In the genomic region with DNA sequence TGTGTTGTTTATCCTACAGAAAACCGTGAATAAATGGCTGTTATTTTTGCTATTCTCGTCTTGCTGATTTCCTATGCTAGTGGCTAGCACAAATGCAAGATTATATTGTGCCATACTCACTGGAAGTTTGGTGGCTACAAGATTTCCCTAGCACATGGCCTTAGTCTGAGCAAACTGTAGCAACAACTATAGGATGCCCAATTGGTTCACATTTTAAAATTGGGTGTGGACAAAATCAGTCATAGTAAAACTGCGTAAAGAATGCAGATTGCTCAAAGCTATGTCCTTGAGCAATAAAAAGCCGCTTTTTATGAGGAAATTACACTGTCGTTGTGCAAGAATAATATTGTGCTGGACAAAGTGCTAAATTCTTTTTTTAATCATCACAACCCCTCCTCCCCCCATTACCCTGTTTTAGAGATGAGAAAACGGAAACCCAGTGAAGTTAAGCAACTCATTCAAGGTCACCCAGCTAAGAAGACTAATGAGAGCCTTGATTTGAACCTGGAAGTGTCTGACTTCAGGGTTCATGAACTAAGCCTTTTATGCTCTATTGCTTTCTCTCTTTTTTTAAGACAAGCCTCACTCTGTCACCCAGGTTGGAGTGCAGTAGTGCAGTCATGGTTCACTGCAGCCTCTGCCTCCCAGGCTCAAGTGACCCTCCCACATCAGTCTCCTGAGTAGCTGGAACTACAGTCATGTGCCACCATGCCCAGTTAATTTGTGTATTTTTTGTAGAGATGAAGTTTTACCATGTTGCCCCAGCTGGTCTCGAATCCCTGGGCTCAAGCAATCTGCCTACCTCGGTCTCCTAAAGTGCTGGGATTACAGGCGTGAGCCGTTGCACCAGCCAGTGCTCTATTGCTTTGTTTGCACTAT, we compare ENCODE assay signal across 8 cellular contexts.
DNase-seq lines count a peak whose midpoint lies in the region; ATAC-seq, FAIRE-seq and TF ChIP-seq lines count a peak whose summit lies in the region.

No MANE protein-coding gene starts in this region.

- H3K27ac ChIP-seq in A549 (peak overlapping the region; percentile 94 to 97), lower lobe of right lung (peak overlapping the region; percentile 13), ascending aorta (no peak overlapping the region), caudate nucleus (ENCODE audit: low read depth, low read length) (no peak overlapping the region)

- H3K4me1 ChIP-seq in A549 (peaks cover 83% of the 10 kb centered on the region), lower lobe of right lung (peaks cover 34% of the 10 kb centered on the region), ascending aorta (peaks cover 0 to 12% of the 10 kb centered on the region in 2 donors)

- POLR2A ChIA-PET in A549 (lab: Yijun Ruan, JAX) = interaction anchor here (0.6 to 2.7 kb wide), 10 partner anchors 13 to 486 kb away, joined by 3 to 23 read pairs (median 3); partner anchors contain the start of genes KICS2, SRGAP1 and XPOT

- H3K27me3 ChIP-seq in lower lobe of right lung (ENCODE audit: low read depth) (no peaks in the 10 kb centered on the region), ascending aorta (no peaks in the 10 kb centered on the region)

- peak overlapping the region; percentile 77 for H3K4me2 ChIP-seq in A549

- DNase-seq in A549 (ENCODE audit: low read depth in 1 of 2, low spot score in 1 of 2) (peak; percentile 80 to 97), HK-2 (ENCODE audit: unreplicated experiment) (peak; percentile 78), astrocyte of the cerebellum (ENCODE audit: low read depth) (peak; percentile 46), lower lobe of right lung (no peak), ascending aorta (ENCODE audit: low spot score in 2 of 2) (no peak), caudate nucleus (lab: John Stamatoyannopoulos, UW) (no peak)

- CTCF ChIA-PET in A549 (lab: Yijun Ruan, JAX) = interaction anchor here (0.6 to 2.5 kb wide), 7 partner anchors 28 to 264 kb away, joined by 3 to 10 read pairs (median 5); partner anchors contain the start of gene SRGAP1

- H3K36me3 ChIP-seq in lower lobe of right lung = no peaks in the 10 kb centered on the region
- no peaks in the 10 kb centered on the region for H3K36me3 ChIP-seq in ascending aorta

- TF ChIP-seq RAD21 in A549 (conservative IDR thresholded peaks at IDR 0.05 in 1 of 2, IDR thresholded peaks at IDR 0.05 in 1 of 2) = peak; percentile 53 to 74

- TF ChIP-seq CTCF in A549 (IDR thresholded peaks at IDR 0.05) (no peak), astrocyte of the cerebellum (IDR thresholded peaks at IDR 0.05; ENCODE audit: low read depth, low read length, missing control alignments) (no peak), lower lobe of right lung (IDR thresholded peaks at IDR 0.05) (no peak), ascending aorta (IDR thresholded peaks at IDR 0.05) (no peak)

- no peak for TF ChIP-seq POLR2A in A549 (IDR thresholded peaks at IDR 0.05; ENCODE audit: low read length)

- TF ChIP-seq EP300 in A549 (IDR thresholded peaks at IDR 0.05) = peak; percentile 98 to 100; a peak in 4 of 5 replicates

- WGBS in A549 (ENCODE audit: missing lambda C conversion rate) = 1% methylated on average over 10 of the region's 10 CpGs

- peak; percentile 75 to 81 for ATAC-seq in A549
- peak; percentile 81 for ATAC-seq in GM18909 (IDR thresholded peaks at IDR 0.05; ENCODE audit: poor library complexity, unreplicated experiment)
- ATAC-seq in lower lobe of right lung = peak; percentile 86 to 90
- ATAC-seq in HG02571 (IDR thresholded peaks at IDR 0.05; ENCODE audit: unreplicated experiment) = no peak

- intact Hi-C loops in lower lobe of right lung (cut with DNase I) (no loop called here), ascending aorta (cut with DNase I) (no loop called here)

- in situ Hi-C loops in astrocyte of the cerebellum (cut with HindIII; ENCODE audit: low sequenced_read_pairs) = no loop called here

- H3K9me3 ChIP-seq in A549 = no peaks in the 10 kb centered on the region
- no peaks in the 10 kb centered on the region for H3K9me3 ChIP-seq in lower lobe of right lung
- no peaks in the 10 kb centered on the region for H3K9me3 ChIP-seq in ascending aorta

- H3K4me3 ChIP-seq in A549 (peak overlapping the region; percentile 15; the same call in 2 of the 3 replicates), astrocyte of the cerebellum (ENCODE audit: low read depth, low read length) (no peak overlapping the region), lower lobe of right lung (no peak overlapping the region), ascending aorta (no peak overlapping the region)

- FAIRE-seq in A549 (lab: Jason Lieb, UNC) = peak; percentile 51

TF ChIP-seq in A549, 52 proteins besides CTCF, POLR2A, EP300 and RAD21 (continues in another document):
- TF ChIP-seq FOSB (CRISPR knock-in tag; IDR thresholded peaks at IDR 0.05) = peak; percentile 63; the same call in 1 of the 2 replicates
- TF ChIP-seq RARB (CRISPR knock-in tag; IDR thresholded peaks at IDR 0.05) = peak; percentile 96
- TF ChIP-seq CHD2 (IDR thresholded peaks at IDR 0.05; ENCODE audit: low read length, partially characterized antibody) = peak; percentile 58
- TF ChIP-seq, protein P1, sequence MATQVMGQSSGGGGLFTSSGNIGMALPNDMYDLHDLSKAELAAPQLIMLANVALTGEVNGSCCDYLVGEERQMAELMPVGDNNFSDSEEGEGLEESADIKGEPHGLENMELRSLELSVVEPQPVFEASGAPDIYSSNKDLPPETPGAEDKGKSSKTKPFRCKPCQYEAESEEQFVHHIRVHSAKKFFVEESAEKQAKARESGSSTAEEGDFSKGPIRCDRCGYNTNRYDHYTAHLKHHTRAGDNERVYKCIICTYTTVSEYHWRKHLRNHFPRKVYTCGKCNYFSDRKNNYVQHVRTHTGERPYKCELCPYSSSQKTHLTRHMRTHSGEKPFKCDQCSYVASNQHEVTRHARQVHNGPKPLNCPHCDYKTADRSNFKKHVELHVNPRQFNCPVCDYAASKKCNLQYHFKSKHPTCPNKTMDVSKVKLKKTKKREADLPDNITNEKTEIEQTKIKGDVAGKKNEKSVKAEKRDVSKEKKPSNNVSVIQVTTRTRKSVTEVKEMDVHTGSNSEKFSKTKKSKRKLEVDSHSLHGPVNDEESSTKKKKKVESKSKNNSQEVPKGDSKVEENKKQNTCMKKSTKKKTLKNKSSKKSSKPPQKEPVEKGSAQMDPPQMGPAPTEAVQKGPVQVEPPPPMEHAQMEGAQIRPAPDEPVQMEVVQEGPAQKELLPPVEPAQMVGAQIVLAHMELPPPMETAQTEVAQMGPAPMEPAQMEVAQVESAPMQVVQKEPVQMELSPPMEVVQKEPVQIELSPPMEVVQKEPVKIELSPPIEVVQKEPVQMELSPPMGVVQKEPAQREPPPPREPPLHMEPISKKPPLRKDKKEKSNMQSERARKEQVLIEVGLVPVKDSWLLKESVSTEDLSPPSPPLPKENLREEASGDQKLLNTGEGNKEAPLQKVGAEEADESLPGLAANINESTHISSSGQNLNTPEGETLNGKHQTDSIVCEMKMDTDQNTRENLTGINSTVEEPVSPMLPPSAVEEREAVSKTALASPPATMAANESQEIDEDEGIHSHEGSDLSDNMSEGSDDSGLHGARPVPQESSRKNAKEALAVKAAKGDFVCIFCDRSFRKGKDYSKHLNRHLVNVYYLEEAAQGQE (IDR thresholded peaks at IDR 0.05) = no peak
- TF ChIP-seq, protein P2, sequence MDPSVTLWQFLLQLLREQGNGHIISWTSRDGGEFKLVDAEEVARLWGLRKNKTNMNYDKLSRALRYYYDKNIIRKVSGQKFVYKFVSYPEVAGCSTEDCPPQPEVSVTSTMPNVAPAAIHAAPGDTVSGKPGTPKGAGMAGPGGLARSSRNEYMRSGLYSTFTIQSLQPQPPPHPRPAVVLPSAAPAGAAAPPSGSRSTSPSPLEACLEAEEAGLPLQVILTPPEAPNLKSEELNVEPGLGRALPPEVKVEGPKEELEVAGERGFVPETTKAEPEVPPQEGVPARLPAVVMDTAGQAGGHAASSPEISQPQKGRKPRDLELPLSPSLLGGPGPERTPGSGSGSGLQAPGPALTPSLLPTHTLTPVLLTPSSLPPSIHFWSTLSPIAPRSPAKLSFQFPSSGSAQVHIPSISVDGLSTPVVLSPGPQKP (IDR thresholded peaks at IDR 0.05; ENCODE audit: low read depth, low read length) = no peak
- no peak for TF ChIP-seq ZC3H11A (IDR thresholded peaks at IDR 0.05)
- TF ChIP-seq TP53 (CRISPR knock-in tag; IDR thresholded peaks at IDR 0.05) = peak; percentile 77; the same call in 1 of the 2 replicates
- 0 out of 2 replicates have a peak, but pooled peaks have one; percentile 64 for TF ChIP-seq POLR2AphosphoS2 (conservative IDR thresholded peaks at IDR 0.05; ENCODE audit: low read length)
- TF ChIP-seq HOXA7 (CRISPR knock-in tag; IDR thresholded peaks at IDR 0.05) = no peak; the same call in 1 of the 2 replicates
- TF ChIP-seq KDM5A (IDR thresholded peaks at IDR 0.05) = no peak
- TF ChIP-seq, protein P3, sequence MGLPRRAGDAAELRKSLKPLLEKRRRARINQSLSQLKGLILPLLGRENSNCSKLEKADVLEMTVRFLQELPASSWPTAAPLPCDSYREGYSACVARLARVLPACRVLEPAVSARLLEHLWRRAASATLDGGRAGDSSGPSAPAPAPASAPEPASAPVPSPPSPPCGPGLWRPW (IDR thresholded peaks at IDR 0.05) = peak; percentile 100
- TF ChIP-seq FOXS1 (CRISPR knock-in tag; IDR thresholded peaks at IDR 0.05) = 0 out of 2 replicates have a peak, but pooled peaks have one; percentile 81
- TF ChIP-seq EHF (CRISPR knock-in tag; IDR thresholded peaks at IDR 0.05) = peak; percentile 90; the same call in 1 of the 2 replicates
- TF ChIP-seq SREBF2 (IDR thresholded peaks at IDR 0.05) = no peak
- peak; percentile 93 for TF ChIP-seq MYC (IDR thresholded peaks at IDR 0.05; ENCODE audit: borderline replicate concordance, low read length)
- TF ChIP-seq ZFP36 (IDR thresholded peaks at IDR 0.05; ENCODE audit: borderline replicate concordance, partially characterized antibody) = peak; percentile 27
- peak; percentile 51; the same call in 1 of the 2 replicates for TF ChIP-seq E2F6 (IDR thresholded peaks at IDR 0.05; ENCODE audit: borderline replicate concordance, low read depth)
- TF ChIP-seq MAFK (IDR thresholded peaks at IDR 0.05; ENCODE audit: partially characterized antibody) = no peak
- peak; percentile 100 for TF ChIP-seq CEBPB (IDR thresholded peaks at IDR 0.05)
- TF ChIP-seq JUNB (IDR thresholded peaks at IDR 0.05) = peak; percentile 99

Comparison
In these comparisons a context has a peak if more than half of its experiments do, and no peak if none do; other contexts are left out.
1. DNase-seq: peak in A549 (2 of 2), HK-2 (single experiment) and astrocyte of the cerebellum (single experiment); none in lower lobe of right lung (single experiment), ascending aorta (0 of 2) and caudate nucleus (0 of 61).
2. H3K27ac ChIP-seq: peak in A549 (2 of 2) and lower lobe of right lung (single experiment); none in ascending aorta (0 of 2) and caudate nucleus (single experiment).